Comparison of ENCODE assay signal across 8 cellular contexts in genomic region chr10:45672201-45673073, GRCh38. TPM values are rescaled to one million over a fixed set of nuclear protein-coding genes. Genes with fewer than 3 reads are reported as not detected.
A peak's percentile ranks its signal among the peaks of the same experiment; 100 is the strongest.
DNase-seq lines count a peak whose midpoint lies in the region; ATAC-seq, FAIRE-seq and TF ChIP-seq lines count a peak whose summit lies in the region.

Gene ZFAND4, minus strand, starts transcription at chr10:45672772. Its CDS starts 9,047 bp downstream, at chr10:45663725.

- peak; percentile 79 for TF ChIP-seq POLR2A in GM19099 (IDR thresholded peaks at IDR 0.05; ENCODE audit: extremely low read depth, insufficient read length, low read depth)
- TF ChIP-seq POLR2A in HepG2 (IDR thresholded peaks at IDR 0.05; ENCODE audit: insufficient read depth in 1 of 2, low read depth in 2 of 2, low read length in 2 of 2): peak; percentile 53 to 55

- peak within 1 kb of the TSS; percentile 80 for H3K27ac ChIP-seq in HepG2 (ENCODE audit: extremely low read length, insufficient read depth, low read length)

- ATAC-seq in HG03432 (IDR thresholded peaks at IDR 0.05; ENCODE audit: unreplicated experiment) (peak; percentile 97), HepG2 (peak; percentile 97)

- TF ChIP-seq EP300 in HepG2 (IDR thresholded peaks at IDR 0.05; ENCODE audit: low read depth in 2 of 2, low read length in 2 of 2) (peak; percentile 17 to 24; a peak in 2 of 4 replicates), HepG2 (CRISPR knock-in tag; IDR thresholded peaks at IDR 0.05; ENCODE audit: borderline replicate concordance) (no peak; the same call in 1 of the 2 replicates)

- CTCF ChIA-PET in activated CD4-positive, alpha-beta T cell treated with anti-CD3 and anti-CD28 coated beads, Interleukin-2, amount 10 ng/mL, durations not matched to agents 7 days and 5 days (lab: Charles Lee): interaction anchor here (0.6 to 2.6 kb wide), 7 partner anchors 10 to 366 kb away, joined by 3 to 12 read pairs (median 5); no protein-coding TSS in a partner anchor
- CTCF ChIA-PET in HepG2 (lab: Yijun Ruan, JAX; ENCODE audit: low intra/inter-chr PET ratio, low total read pairs): interaction anchor here (0.6 to 1.9 kb wide), 2 partner anchors 202 to 207 kb away, joined by 3 to 27 read pairs; no protein-coding TSS in a partner anchor

- intact Hi-C loops in HepG2 (cut with micrococcal nuclease; ENCODE audit: unreplicated experiment): loop anchor here (1.0 to 5.0 kb wide), 3 partner anchors 75 to 438 kb away; no protein-coding TSS in a partner anchor

- H4K20me1 ChIP-seq in HepG2 (ENCODE audit: insufficient read depth, low read length): no peaks in the 10 kb centered on the region

- H3K9me3 ChIP-seq in BE2C: no peaks in the 10 kb centered on the region
- H3K9me3 ChIP-seq in HepG2 (ENCODE audit: low read length): no peaks in the 10 kb centered on the region

- in situ Hi-C loops in HepG2 (cut with HindIII; ENCODE audit: extremely low pct_ligation_motif_present, low pct_unique_long_range_greater_than_20kb): loop anchor here (5.0 to 25.0 kb wide), 2 partner anchors 205 to 435 kb away; no protein-coding TSS in a partner anchor

- H3K4me1 ChIP-seq in BE2C: no peaks in the 10 kb centered on the region
- peaks cover 23% of the 10 kb centered on the region for H3K4me1 ChIP-seq in HepG2 (ENCODE audit: insufficient read depth, low read length)

- H3K4me3 ChIP-seq in BE2C (ENCODE audit: low read depth, low read length) (peak within 1 kb of the TSS; percentile 90), HepG2 (replicated peaks in 1 of 3; ENCODE audit: insufficient read depth in 1 of 3, low read depth in 2 of 3, low read length in 3 of 3) (peak within 1 kb of the TSS; percentile 62 to 84 (median 82))

- no peaks in the 10 kb centered on the region for H3K36me3 ChIP-seq in BE2C
- no peaks in the 10 kb centered on the region for H3K36me3 ChIP-seq in HepG2 (replicated peaks in 1 of 2; ENCODE audit: control insufficient read depth in 1 of 2, insufficient read depth in 2 of 2, low read length in 2 of 2)

- POLR2A ChIA-PET in activated CD4-positive, alpha-beta T cell treated with anti-CD3 and anti-CD28 coated beads, Interleukin-2, amount 10 ng/mL, durations not matched to agents 7 days and 5 days (lab: Charles Lee): interaction anchor here (0.7 kb wide), 1 partner anchor 12 kb away, joined by 10 read pairs; no protein-coding TSS in a partner anchor
- POLR2A ChIA-PET in HepG2 (lab: Yijun Ruan, JAX): interaction anchor here (1.0 to 1.5 kb wide), 4 partner anchors 45 to 208 kb away, joined by 3 to 5 read pairs (median 4); no protein-coding TSS in a partner anchor

- peak; percentile 100 for TF ChIP-seq RAD21 in HepG2 (CRISPR knock-in tag; IDR thresholded peaks at IDR 0.05)

- WGBS in HepG2 (ENCODE audit: low lambda C conversion rate): 0% methylated on average over 5 of the region's 95 CpGs

- BruUV-seq in HepG2 (replicated peaks; lab: Mats Ljungman, UMichigan): no TSS peak

- peak within 1 kb of the TSS; percentile 84 for H3K4me3 Mint-ChIP-seq in activated CD4-positive, alpha-beta T cell treated with anti-CD3 and anti-CD28 coated beads, Interleukin-2, amount 10 ng/mL, durations not matched to agents 7 days and 5 days

- H3K9ac ChIP-seq in HepG2 (ENCODE audit: insufficient read depth, low read depth, low read length): peak within 1 kb of the TSS; percentile 79

- peak; percentile 47 for FAIRE-seq in HepG2 (lab: Jason Lieb, UNC)

- no peaks in the 10 kb centered on the region for H3K79me2 ChIP-seq in HepG2 (ENCODE audit: insufficient read depth, low read length)

- DNase-seq in BE2C (peak; percentile 98), NCI-H510A (lab: John Stamatoyannopoulos, UW) (peak; percentile 83), dedifferentiated amniotic fluid mesenchymal stem cell (ENCODE audit: extremely low spot score) (peak; percentile 85), HepG2 (ENCODE audit: low spot score) (peak; percentile 93)
- peak; percentile 96 for DNase-seq in activated CD4-positive, alpha-beta T cell treated with anti-CD3 and anti-CD28 coated beads, Interleukin-2, amount 10 ng/mL, durations not matched to agents 7 days and 5 days
- peak; percentile 95 for DNase-seq in stimulated activated CD4-positive, alpha-beta T cell treated with anti-CD3 and anti-CD28 coated beads, Interleukin-4, amount 100 ng/mL, for 1 hour

- H3K4me1 Mint-ChIP-seq in activated CD4-positive, alpha-beta T cell treated with anti-CD3 and anti-CD28 coated beads, Interleukin-2, amount 10 ng/mL, durations not matched to agents 7 days and 5 days: peaks cover 35% of the 10 kb centered on the region

- H3K9me3 Mint-ChIP-seq in activated CD4-positive, alpha-beta T cell treated with anti-CD3 and anti-CD28 coated beads, Interleukin-2, amount 10 ng/mL, durations not matched to agents 7 days and 5 days: no peaks in the 10 kb centered on the region

- peak within 1 kb of the TSS; percentile 91 for H3K27ac Mint-ChIP-seq in activated CD4-positive, alpha-beta T cell treated with anti-CD3 and anti-CD28 coated beads, Interleukin-2, amount 10 ng/mL, durations not matched to agents 7 days and 5 days

- H3K4me2 ChIP-seq in HepG2 (ENCODE audit: low read depth, low read length): peak within 1 kb of the TSS; percentile 94

- peaks cover 3% of the 10 kb centered on the region for H3K27me3 Mint-ChIP-seq in activated CD4-positive, alpha-beta T cell treated with anti-CD3 and anti-CD28 coated beads, Interleukin-2, amount 10 ng/mL, durations not matched to agents 7 days and 5 days

- H3K36me3 Mint-ChIP-seq in activated CD4-positive, alpha-beta T cell treated with anti-CD3 and anti-CD28 coated beads, Interleukin-2, amount 10 ng/mL, durations not matched to agents 7 days and 5 days (ENCODE audit: low read depth): peaks cover 7% of the 10 kb centered on the region

- TF ChIP-seq CTCF in BE2C (IDR thresholded peaks at IDR 0.05; ENCODE audit: low read depth, low read length) (peak; percentile 36), HepG2 (CRISPR knock-in tag; IDR thresholded peaks at IDR 0.05) (peak; percentile 81)

- peak within 1 kb of the TSS; percentile 97 for H2AFZ ChIP-seq in HepG2 (ENCODE audit: low read length)

- H3K27me3 ChIP-seq in BE2C (no peaks in the 10 kb centered on the region), HepG2 (ENCODE audit: control insufficient read depth in 1 of 2, insufficient read depth in 2 of 2, low read length in 2 of 2) (no peaks in the 10 kb centered on the region)

TF ChIP-seq in HepG2, 621 proteins besides CTCF, POLR2A, EP300 and RAD21 (continues in another document):
- TF ChIP-seq ZNF704 (CRISPR knock-in tag; IDR thresholded peaks at IDR 0.05; ENCODE audit: borderline replicate concordance) (no peak), ZNF557 (CRISPR knock-in tag; IDR thresholded peaks at IDR 0.05) (peak; percentile 75; the same call in 1 of the 2 replicates), ZNF770 (CRISPR knock-in tag; IDR thresholded peaks at IDR 0.05) (peak; percentile 24; the same call in 1 of the 2 replicates), NFYC (CRISPR knock-in tag; IDR thresholded peaks at IDR 0.05) (peak; percentile 97)

RNA-seq across cellular contexts. Expression of gene ZFAND4, which starts in this region (rescaled TPM):
- polyA plus RNA-seq in BE2C (2012; ENCODE audit: insufficient read depth, insufficient read length, low read depth): 4.8 TPM
- total RNA-seq in activated CD4-positive, alpha-beta T cell treated with anti-CD3 and anti-CD28 coated beads, Interleukin-2, amount 10 ng/mL, durations not matched to agents 7 days and 5 days: 10 to 100 TPM; 16.5 to 18.5 TPM
- total RNA-seq in HepG2 (2016; rRNA removed; fragmentation: Illumina TruSeq; extraction: Trizol): 9.2 and 9.7 TPM in 2 replicates
- total RNA-seq in HepG2 (2016; cell fraction: cytosol; rRNA removed; fragmentation: Illumina TruSeq; extraction: Trizol; ENCODE audit: low read depth): 11.3 and 12.0 TPM in 2 replicates
- 8.9 and 9.0 TPM in 2 replicates for total RNA-seq in HepG2 (2016; cell fraction: insoluble cytoplasmic fraction; rRNA removed; fragmentation: Illumina TruSeq; extraction: Trizol)
- total RNA-seq in HepG2 (2016; cell fraction: membrane; rRNA removed; fragmentation: Illumina TruSeq; extraction: Trizol): 11.4 and 13.4 TPM in 2 replicates
- total RNA-seq in HepG2 (2016; cell fraction: nucleus; rRNA removed; fragmentation: Illumina TruSeq; extraction: Trizol): 9.7 and 11.2 TPM in 2 replicates
- 2.9 and 3.0 TPM in 2 replicates for polyA plus RNA-seq in HepG2 (2011; rRNA removed)
- 1.4 and 2.1 TPM in 2 replicates for polyA plus RNA-seq in HepG2 (2011; cell fraction: cytosol; rRNA removed)
- polyA plus RNA-seq in HepG2 (2011; cell fraction: nucleus; rRNA removed): 2.9 and 3.1 TPM in 2 replicates
- 3.4 and 3.8 TPM in 2 replicates for polyA plus RNA-seq in HepG2 (2012)
- polyA plus RNA-seq in HepG2 (2016; cell fraction: cytosol; fragmentation: Illumina TruSeq; extraction: Trizol; ENCODE audit: low read depth): 1.1 and 2.3 TPM in 2 replicates
- 5.2 and 5.9 TPM in 2 replicates for polyA plus RNA-seq in HepG2 (2016; cell fraction: insoluble cytoplasmic fraction; fragmentation: Illumina TruSeq; extraction: Trizol; ENCODE audit: low read depth)
- polyA plus RNA-seq in HepG2 (2016; cell fraction: membrane; fragmentation: Illumina TruSeq; extraction: Trizol; ENCODE audit: low read depth): 2.8 and 3.9 TPM in 2 replicates
- polyA plus RNA-seq in HepG2 (2016; cell fraction: nucleus; fragmentation: Illumina TruSeq; extraction: Trizol; ENCODE audit: insufficient read depth, low read depth): 5.8 TPM in 2 replicates
- polyA minus RNA-seq in HepG2 (2011; rRNA and poly(A)+ RNA removed; ENCODE audit: low replicate concordance): 2.7 and 4.3 TPM in 2 replicates
- polyA minus RNA-seq in HepG2 (2011; cell fraction: cytosol; rRNA and poly(A)+ RNA removed): 2.9 and 4.4 TPM in 2 replicates
- polyA minus RNA-seq in HepG2 (2011; cell fraction: nucleus; rRNA and poly(A)+ RNA removed): 16.7 and 17.5 TPM in 2 replicates

Comparison
In these comparisons a context has a peak if more than half of its experiments do, and no peak if none do; other contexts are left out.
1. Peak in every context shown above with its lines: DNase-seq, ATAC-seq, H3K4me3 ChIP-seq and H3K27ac ChIP-seq.